ENCODE assay signal across 18 cellular contexts in the genomic region with DNA sequence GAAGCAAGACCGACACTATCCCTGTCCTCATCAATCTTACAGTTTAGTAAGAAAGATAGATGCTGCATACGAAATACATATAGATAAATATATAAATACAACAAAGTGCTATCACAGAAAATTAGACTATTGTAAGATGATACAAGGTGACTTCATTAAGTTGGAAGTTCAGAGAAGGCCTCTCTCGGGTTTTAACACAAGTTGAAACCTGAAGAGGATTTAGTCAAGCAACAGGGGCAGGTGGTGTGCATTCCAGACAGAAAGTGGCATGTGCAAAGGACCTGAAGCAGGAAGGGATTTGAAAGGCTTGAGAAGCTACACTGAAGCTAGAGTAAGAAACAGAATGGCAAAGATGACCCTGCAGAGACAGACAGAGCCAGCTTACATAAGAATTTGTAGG. TPM values are rescaled to one million over a fixed set of nuclear protein-coding genes. Genes with fewer than 3 reads are reported as not detected.
DNase-seq lines count a peak whose midpoint lies in the region; ATAC-seq, FAIRE-seq and TF ChIP-seq lines count a peak whose summit lies in the region.
"Had no signal": no experiment of that assay in that cellular context is flagged by ENCODE, and none has a peak within 500 bp of the region (broad histone marks: within the 10 kb centered on the region; RNA-seq: fewer than 3 reads in every experiment).

No MANE protein-coding gene starts in this region.

- no peaks in the 10 kb centered on the region for H4K20me1 ChIP-seq in endothelial cell of umbilical vein (replicated peaks; ENCODE audit: control insufficient read depth, extremely low read depth, insufficient read depth, low read length)

- H3K9me3 Mint-ChIP-seq in naive B cell, result no peaks in the 10 kb centered on the region
- H3K9me3 Mint-ChIP-seq: CD4-positive, CD25-positive, alpha-beta regulatory T cell; CD8-positive, alpha-beta memory T cell had no signal

- no peaks in the 10 kb centered on the region for H3K9me1 ChIP-seq in endothelial cell of umbilical vein (replicated peaks; ENCODE audit: control insufficient read depth, extremely low read depth, insufficient read depth, low read length)

- no TSS peak for BruUV-seq in endothelial cell of umbilical vein (replicated peaks; lab: Mats Ljungman, UMichigan)

- H3K9me3 ChIP-seq in HEK293 (ENCODE audit: control insufficient read depth, insufficient read depth, low read depth, low read length) (no peaks in the 10 kb centered on the region), SJCRH30 (replicated peaks) (no peaks in the 10 kb centered on the region), endothelial cell of umbilical vein (replicated peaks; ENCODE audit: control insufficient read depth, insufficient read depth, low read length) (no peaks in the 10 kb centered on the region)
- H3K9me3 ChIP-seq: BE2C had no signal

- no peak overlapping the region for H3K27ac ChIP-seq in HEK293 (ENCODE audit: extremely low read depth, low read depth, low read length)
- H3K27ac ChIP-seq in SJCRH30, result no peak overlapping the region
- no peak overlapping the region for H3K27ac ChIP-seq in endothelial cell of umbilical vein (ENCODE audit: insufficient read depth, low read depth, low read length)

- TF ChIP-seq CTCF in HEK293 (tag by site-specific recombination; IDR thresholded peaks at IDR 0.05) (no peak), endothelial cell of umbilical vein (IDR thresholded peaks at IDR 0.05; ENCODE audit: extremely low read depth in 1 of 2, insufficient read depth in 1 of 2, low read depth in 1 of 2, low read length in 2 of 2) (no peak), D721Med (IDR thresholded peaks at IDR 0.05; ENCODE audit: insufficient read depth, missing control alignments) (no peak), lower leg skin (IDR thresholded peaks at IDR 0.05) (no peak)

- POLR2A ChIA-PET in HEK293 (lab: Yijun Ruan, JAX) (no interaction called here), endothelial cell of umbilical vein (lab: Charles Lee) (no interaction called here)

- CTCF ChIA-PET in HEK293 (lab: Yijun Ruan, JAX) (no interaction called here), endothelial cell of umbilical vein (lab: Charles Lee) (no interaction called here)

- no peaks in the 10 kb centered on the region for H3K27me3 Mint-ChIP-seq in naive B cell
- H3K27me3 Mint-ChIP-seq: CD4-positive, CD25-positive, alpha-beta regulatory T cell; CD8-positive, alpha-beta memory T cell had no signal

- 92 to 97% methylated on average over 3 of the region's 3 CpGs for WGBS in lower leg skin, 2 donors

- no peak for ATAC-seq in naive B cell (ENCODE audit: low read depth in 2 of 2)
- ATAC-seq in GM21786 (IDR thresholded peaks at IDR 0.05; ENCODE audit: unreplicated experiment), result no peak
- ATAC-seq: HCT116 had no signal

- H3K4me2 ChIP-seq in endothelial cell of umbilical vein (ENCODE audit: insufficient read depth, low read length), result no peak overlapping the region

- no peak for TF ChIP-seq POLR2A in endothelial cell of umbilical vein (IDR thresholded peaks at IDR 0.05; ENCODE audit: low read depth, low read length)
- TF ChIP-seq POLR2A in lower leg skin (IDR thresholded peaks at IDR 0.05), result no peak

- H3K4me1 ChIP-seq in HEK293 (ENCODE audit: control insufficient read depth, insufficient read depth, low read length) (peaks cover 2% of the 10 kb centered on the region; the same call in 1 of the 2 replicates), SJCRH30 (peaks cover 11% of the 10 kb centered on the region), endothelial cell of umbilical vein (ENCODE audit: control insufficient read depth, extremely low read depth, insufficient read depth, low read length) (no peaks in the 10 kb centered on the region)
- H3K4me1 ChIP-seq: BE2C had no signal

- dilution Hi-C loops in endothelial cell of umbilical vein (cut with MboI; ENCODE audit: extremely low pct_ligation_motif_present, low sequenced_read_pairs), result no loop called here

- H3K4me3 Mint-ChIP-seq in naive B cell, result no peak overlapping the region
- H3K4me3 Mint-ChIP-seq: CD4-positive, CD25-positive, alpha-beta regulatory T cell; CD8-positive, alpha-beta memory T cell had no signal

- H3K36me3 Mint-ChIP-seq in naive B cell, result peaks cover under 1 to 8% of the 10 kb centered on the region in 2 donors

- DNase-seq in SJCRH30, result peak; percentile 30 to 48
- DNase-seq in endothelial cell of umbilical vein (ENCODE audit: low read depth, low spot score), result no peak
- DNase-seq in naive B cell, result no peak
- no peak for DNase-seq in D721Med (ENCODE audit: insufficient read length, low spot score)
- no peak for DNase-seq in lower leg skin (ENCODE audit: low spot score in 2 of 2)
- DNase-seq: ACHN; BE2C; C1 segment of cervical spinal cord; CD4-positive, CD25-positive, alpha-beta regulatory T cell; CD8-positive, alpha-beta memory T cell; COR-L47; GOT3; H7 had no signal

- intact Hi-C loops in endothelial cell of umbilical vein (cut with micrococcal nuclease), result no loop called here
- intact Hi-C loops in lower leg skin (cut with DNase I; ENCODE audit: low total_unique reads), result no loop called here

- no peaks in the 10 kb centered on the region for H3K27me3 ChIP-seq in SJCRH30
- H3K27me3 ChIP-seq in endothelial cell of umbilical vein (ENCODE audit: control insufficient read depth in 2 of 2, insufficient read depth in 2 of 2, low read length in 2 of 2), result no peaks in the 10 kb centered on the region
- H3K27me3 ChIP-seq: BE2C had no signal

- H3K27ac Mint-ChIP-seq in naive B cell, result peak overlapping the region in 4 of 6 donors; percentile 29 to 59 (median 42)
- H3K27ac Mint-ChIP-seq: CD4-positive, CD25-positive, alpha-beta regulatory T cell had no signal

- no peaks in the 10 kb centered on the region for H3K79me2 ChIP-seq in endothelial cell of umbilical vein (ENCODE audit: control insufficient read depth, insufficient read depth, low read length)

- H3K9ac ChIP-seq in endothelial cell of umbilical vein (replicated peaks; ENCODE audit: extremely low read depth, insufficient read depth, low read length), result no peak overlapping the region

- H3K4me3 ChIP-seq in HEK293 (ENCODE audit: low read depth, low read length), result no peak overlapping the region
- H3K4me3 ChIP-seq in SJCRH30, result no peak overlapping the region
- H3K4me3 ChIP-seq in endothelial cell of umbilical vein (replicated peaks in 1 of 3; ENCODE audit: insufficient read depth in 1 of 3, low read depth in 1 of 3, low read length in 3 of 3), result no peak overlapping the region
- H3K4me3 ChIP-seq in lower leg skin (ENCODE audit: low read depth, poor library complexity, severe bottlenecking), result no peak overlapping the region

- H2AFZ ChIP-seq in endothelial cell of umbilical vein (ENCODE audit: low read depth, low read length), result no peak overlapping the region

- H3K36me3 ChIP-seq in HEK293 (ENCODE audit: control insufficient read depth in 2 of 2, insufficient read depth in 1 of 2, low read length in 2 of 2), result peaks cover 0 to 16% of the 10 kb centered on the region in 2 experiments; a peak in 1 of 3 replicates
- H3K36me3 ChIP-seq in SJCRH30, result peaks cover 35% of the 10 kb centered on the region
- H3K36me3 ChIP-seq in endothelial cell of umbilical vein (ENCODE audit: control insufficient read depth in 2 of 2, extremely low read depth in 1 of 2, insufficient read depth in 2 of 2, low read length in 2 of 2), result peaks cover 0 to 2% of the 10 kb centered on the region in 2 experiments
- H3K36me3 ChIP-seq: BE2C had no signal

- H3K4me1 Mint-ChIP-seq in naive B cell, result no peaks in the 10 kb centered on the region

- FAIRE-seq in endothelial cell of umbilical vein (lab: Jason Lieb, UNC) (peak; percentile 15), D721Med (lab: Jason Lieb, UNC) (no peak)
- FAIRE-seq: GM12892, GM18507 had no signal

TF ChIP-seq in HEK293, 187 proteins besides CTCF, POLR2A, EP300 and RAD21 (continues in another document):
- no peak for TF ChIP-seq ZNF366 (tag by site-specific recombination; conservative IDR thresholded peaks at IDR 0.05)
- TF ChIP-seq ZNF623 (tag by site-specific recombination; IDR thresholded peaks at IDR 0.05), result peak; percentile 41; the same call in 1 of the 2 replicates
- TF ChIP-seq ZNF76 (tag by site-specific recombination; IDR thresholded peaks at IDR 0.05; ENCODE audit: borderline replicate concordance, low read depth), result no peak
- no peak for TF ChIP-seq ZSCAN30 (tag by site-specific recombination; IDR thresholded peaks at IDR 0.05)
- no peak for TF ChIP-seq ZNF747 (tag by site-specific recombination; IDR thresholded peaks at IDR 0.05)

TF ChIP-seq in endothelial cell of umbilical vein, 7 proteins besides CTCF, POLR2A, EP300 and RAD21:
- no peak for TF ChIP-seq GATA2 (IDR thresholded peaks at IDR 0.05; ENCODE audit: insufficient read depth, insufficient read length, low read depth, low read length)
- no peak for TF ChIP-seq POLR2AphosphoS5 (IDR thresholded peaks at IDR 0.05; ENCODE audit: insufficient read depth, low read depth, low read length)
- TF ChIP-seq EZH2 (IDR thresholded peaks at IDR 0.05; ENCODE audit: borderline replicate concordance, low read depth, low read length, severe bottlenecking), result no peak
- no peak for TF ChIP-seq FOS (IDR thresholded peaks at IDR 0.05; ENCODE audit: borderline replicate concordance, insufficient read depth, low read length)
- TF ChIP-seq JUN (IDR thresholded peaks at IDR 0.05; ENCODE audit: borderline replicate concordance, insufficient read depth, insufficient read length, low read depth), result no peak
- TF ChIP-seq MYC (IDR thresholded peaks at IDR 0.05; ENCODE audit: low read depth, low read length), result no peak
- no peak for TF ChIP-seq MAX (IDR thresholded peaks at IDR 0.05; ENCODE audit: insufficient read depth, insufficient read length)
TF ChIP-seq in endothelial cell of umbilical vein: peak in this region for 0.

RNA-seq across cellular contexts. Expression of gene USP46, which starts 36.5 kb away (rescaled TPM):
- total RNA-seq in SJCRH30 (2014; rRNA removed; shearing (Covaris generic)), result 47.1 and 49.0 TPM in 2 replicates
- total RNA-seq in endothelial cell of umbilical vein (23.3 and 23.7 TPM in 2 replicates), lower leg skin (10 to 100 TPM in 3 of 4 donors, 1 to 10 TPM in 1; 7.5 to 16.7 (median 12.5) TPM)
- polyA plus RNA-seq in endothelial cell of umbilical vein (3.8 and 5.2 TPM in 2 replicates), naive B cell (ENCODE audit: low read depth in 6 of 6) (1 to 10 TPM; 1.2 to 5.2 (median 1.8) TPM)
- polyA plus RNA-seq in endothelial cell of umbilical vein (2011; cell fraction: cytosol; rRNA removed), result 5.0 and 6.0 TPM in 2 replicates
- polyA plus RNA-seq in endothelial cell of umbilical vein (2011; cell fraction: nucleus; rRNA removed), result 11.1 and 13.8 TPM in 2 replicates
- polyA plus RNA-seq in endothelial cell of umbilical vein (2012), result 16.3 and 20.2 TPM in 2 replicates
- 41.2 and 44.6 TPM in 2 replicates for polyA minus RNA-seq in endothelial cell of umbilical vein
- polyA minus RNA-seq in endothelial cell of umbilical vein (2011; cell fraction: cytosol; rRNA and poly(A)+ RNA removed), result 2.2 TPM
- 21.6 and 22.3 TPM in 2 replicates for polyA minus RNA-seq in endothelial cell of umbilical vein (2011; cell fraction: nucleus; rRNA and poly(A)+ RNA removed)

Comparison
In these comparisons a context has a peak if more than half of its experiments do, and no peak if none do; other contexts are left out.
1. DNase-seq: peak in SJCRH30 (2 of 2); none in endothelial cell of umbilical vein (single experiment), naive B cell (single experiment), D721Med (single experiment) and lower leg skin (0 of 2).